ENCODE assay signal across 17 cellular contexts in genomic region chr10:103776878-103777591, GRCh38.
DNase-seq lines count a peak whose midpoint lies in the region; ATAC-seq, FAIRE-seq and TF ChIP-seq lines count a peak whose summit lies in the region.
"Had no signal": no experiment of that assay in that cellular context is flagged by ENCODE, and none has a peak within 500 bp of the region (broad histone marks: within the 10 kb centered on the region; RNA-seq: fewer than 3 reads in every experiment).

No MANE protein-coding gene starts in this region.

- H3K4ac ChIP-seq in neuronal stem cell (ENCODE audit: low read length): no peak overlapping the region

- TF ChIP-seq EP300 in esophagus muscularis mucosa (IDR thresholded peaks at IDR 0.05): no peak

- no peaks in the 10 kb centered on the region for H3K79me1 ChIP-seq in neuronal stem cell (ENCODE audit: low read depth, low read length)

- POLR2A ChIA-PET in PC-3 (lab: Charles Lee; ENCODE audit: unreplicated experiment): no interaction called here

- no peaks in the 10 kb centered on the region for H4K20me1 ChIP-seq in PC-3 (ENCODE audit: low read length)

- H3K27ac Mint-ChIP-seq in activated T-cell treated with anti-CD3 and anti-CD28 coated beads, Interleukin-2, amount 50 U/mL, for 24 hours: no peak overlapping the region
- H3K27ac Mint-ChIP-seq: activated T-helper 2 cell treated with anti-CD3 and anti-CD28 coated beads, Interferon-gamma antibody, Interleukin-2, Interleukin-4, amounts not matched to agents 10 μg/mL and 5 μg/mL and 100 μg/mL, durations not matched to agents 14 hours and 24 hours and 36 hours; B cell; T-helper 2 cell treated with Interferon-gamma antibody and Interleukin-4, amounts not matched to agents 5 μg/mL and 100 μg/mL, for 36 hours had no signal

- no peak overlapping the region for H2BK5ac ChIP-seq in neuronal stem cell (ENCODE audit: low read length)

- H2AFZ ChIP-seq in neuronal stem cell (ENCODE audit: low read length) (no peak overlapping the region), PC-3 (ENCODE audit: low read length) (no peak overlapping the region)

- H2BK15ac ChIP-seq in neuronal stem cell (ENCODE audit: low read length): no peak overlapping the region

- ATAC-seq in HG03432 (IDR thresholded peaks at IDR 0.05; ENCODE audit: unreplicated experiment): peak; percentile 48
- no peak for ATAC-seq in PC-3
- ATAC-seq: Panc1 had no signal

- H3K79me2 ChIP-seq in PC-3 (ENCODE audit: low read length): no peaks in the 10 kb centered on the region

- H3K4me3 ChIP-seq in esophagus muscularis mucosa: no peak overlapping the region
- no peak overlapping the region for H3K4me3 ChIP-seq in neuronal stem cell (ENCODE audit: low read length in 2 of 2)
- H3K4me3 ChIP-seq in PC-3 (ENCODE audit: low read length): no peak overlapping the region

- H3K27me3 ChIP-seq in esophagus muscularis mucosa (no peaks in the 10 kb centered on the region), neuronal stem cell (ENCODE audit: control insufficient read depth in 3 of 3, insufficient read depth in 3 of 3, low read depth in 1 of 3, low read length in 3 of 3) (no peaks in the 10 kb centered on the region), PC-3 (ENCODE audit: low read length) (no peaks in the 10 kb centered on the region)

- no peak overlapping the region for H2BK12ac ChIP-seq in neuronal stem cell (ENCODE audit: low read length)

- H3K23ac ChIP-seq in neuronal stem cell (ENCODE audit: low read depth, low read length, poor library complexity): peak overlapping the region; percentile 56

- CTCF ChIA-PET in PC-3 (lab: Charles Lee): no interaction called here

- H4K91ac ChIP-seq in neuronal stem cell (ENCODE audit: low read depth, low read length, poor library complexity): no peak overlapping the region

- no peaks in the 10 kb centered on the region for H3K36me3 Mint-ChIP-seq in activated T-cell treated with anti-CD3 and anti-CD28 coated beads, Interleukin-2, amount 50 U/mL, for 24 hours (ENCODE audit: low read depth)

- no peaks in the 10 kb centered on the region for H3K27me3 Mint-ChIP-seq in activated T-cell treated with anti-CD3 and anti-CD28 coated beads, Interleukin-2, amount 50 U/mL, for 24 hours

- no peak overlapping the region for H3K14ac ChIP-seq in neuronal stem cell (ENCODE audit: low read length)

- H3K9ac ChIP-seq in neuronal stem cell (ENCODE audit: low read depth, low read length, poor library complexity) (peak overlapping the region; percentile 25), PC-3 (ENCODE audit: low read length) (no peak overlapping the region)

- H3K4me2 ChIP-seq in neuronal stem cell (ENCODE audit: insufficient read depth, low read length, poor library complexity, severe bottlenecking) (no peak overlapping the region), PC-3 (ENCODE audit: low read length) (no peak overlapping the region)

- no peaks in the 10 kb centered on the region for H3K9me2 ChIP-seq in PC-3 (replicated peaks; ENCODE audit: low read length)

- no peak overlapping the region for H2BK120ac ChIP-seq in neuronal stem cell (ENCODE audit: low read depth, low read length)

- H3K36me3 ChIP-seq in esophagus muscularis mucosa (no peaks in the 10 kb centered on the region), neuronal stem cell (replicated peaks in 1 of 2; ENCODE audit: control insufficient read depth in 2 of 2, insufficient read depth in 2 of 2, low read length in 2 of 2) (peaks cover 0 to 4% of the 10 kb centered on the region in 2 donors), PC-3 (ENCODE audit: low read depth, low read length) (no peaks in the 10 kb centered on the region)

- peak; percentile 66 for FAIRE-seq in GM12891 (lab: Jason Lieb, UNC)
- FAIRE-seq: H54 had no signal

- no peak overlapping the region for H4K8ac ChIP-seq in neuronal stem cell (ENCODE audit: low read depth, low read length)

- no TSS peak for BruUV-seq in PC-3 (replicated peaks; lab: Mats Ljungman, UMichigan)

- TF ChIP-seq CTCF in esophagus muscularis mucosa (IDR thresholded peaks at IDR 0.05) (no peak), PC-3 (conservative IDR thresholded peaks at IDR 0.05; ENCODE audit: low read depth, low read length) (no peak)

- H3K9me3 ChIP-seq in esophagus muscularis mucosa (no peaks in the 10 kb centered on the region), neuronal stem cell (replicated peaks in 1 of 2; ENCODE audit: control insufficient read depth in 2 of 2, insufficient read depth in 1 of 2, low read depth in 1 of 2, low read length in 2 of 2) (peaks cover 0 to 11% of the 10 kb centered on the region in 2 donors), PC-3 (ENCODE audit: low read length) (no peaks in the 10 kb centered on the region)

- H3K4me1 Mint-ChIP-seq in activated T-cell treated with anti-CD3 and anti-CD28 coated beads, Interleukin-2, amount 50 U/mL, for 24 hours (ENCODE audit: low read depth): peaks cover 8% of the 10 kb centered on the region

- intact Hi-C loops in esophagus muscularis mucosa (cut with DNase I): loop anchor here (10.0 kb wide), 1 partner anchor 78 kb away; the partner anchor contains the start of gene SH3PXD2A
- intact Hi-C loops in PC-3 (cut with micrococcal nuclease): no loop called here

- peak overlapping the region; percentile 30 for H2AK5ac ChIP-seq in neuronal stem cell (ENCODE audit: low read depth, low read length)

- peak overlapping the region; percentile 15 for H3K18ac ChIP-seq in neuronal stem cell (ENCODE audit: low read length)

- H3K4me1 ChIP-seq in esophagus muscularis mucosa (peaks cover 46 to 54% (median 50%) of the 10 kb centered on the region in 4 donors), neuronal stem cell (ENCODE audit: control insufficient read depth in 2 of 2, insufficient read depth in 1 of 2, low read depth in 1 of 2, low read length in 2 of 2) (peaks cover 3 to 6% of the 10 kb centered on the region in 2 donors), PC-3 (ENCODE audit: insufficient read depth, low read length) (peaks cover 24% of the 10 kb centered on the region)

- TF ChIP-seq POLR2A in GM12891 (IDR thresholded peaks at IDR 0.05; ENCODE audit: low read depth, low read length) (no peak), esophagus muscularis mucosa (IDR thresholded peaks at IDR 0.05; ENCODE audit: low read depth) (no peak)

- H3K4me3 Mint-ChIP-seq in activated T-cell treated with anti-CD3 and anti-CD28 coated beads, Interleukin-2, amount 50 U/mL, for 24 hours: no peak overlapping the region
- H3K4me3 Mint-ChIP-seq: B cell; T-helper 2 cell treated with Interferon-gamma antibody and Interleukin-4, amounts not matched to agents 5 μg/mL and 100 μg/mL, for 36 hours had no signal

- DNase-seq in GM12891 (ENCODE audit: insufficient read length, low spot score) (no peak), esophagus muscularis mucosa (ENCODE audit: extremely low spot score) (no peak), neuronal stem cell (ENCODE audit: low spot score) (no peak), NCI-H82 treated with DMSO at 0.1 percent for 48 hours (lab: John Stamatoyannopoulos, UW; ENCODE audit: unreplicated experiment) (no peak), PC-3 (no peak)
- DNase-seq in activated T-cell treated with anti-CD3 and anti-CD28 coated beads, Interleukin-2, amount 50 U/mL, for 48 hours: no peak
- DNase-seq in activated T-cell treated with anti-CD3 and anti-CD28 coated beads, Interleukin-2, amount 50 U/mL, for 24 hours: no peak
- DNase-seq: glutamatergic neuron; NCI-H1417; stimulated activated CD4-positive, alpha-beta T cell treated with anti-CD3 and anti-CD28 coated beads, Interleukin-4, amount 100 ng/mL, for 24 hours; stimulated activated naive CD4-positive, alpha-beta T cell had no signal

- H3F3A ChIP-seq in PC-3 (ENCODE audit: low read length, unreplicated experiment): no peaks in the 10 kb centered on the region

- WGBS in esophagus muscularis mucosa: 32% methylated on average over 5 of the region's 12 CpGs
- WGBS in neuronal stem cell (ENCODE audit: extremely low coverage in 2 of 2, insufficient read length in 2 of 2, insufficient replicate concordance in 1 of 2), 2 donors: no CpG with 5 or more reads among the region's 12 CpGs

- H3K27ac ChIP-seq in esophagus muscularis mucosa (replicated peaks in 1 of 4) (peak overlapping the region in 3 of 4 donors; percentile 1 to 17 (median 14)), neuronal stem cell (replicated peaks; ENCODE audit: low read length) (no peak overlapping the region), PC-3 (ENCODE audit: low read length) (no peak overlapping the region)

- H3K9me3 Mint-ChIP-seq in activated T-cell treated with anti-CD3 and anti-CD28 coated beads, Interleukin-2, amount 50 U/mL, for 24 hours: no peaks in the 10 kb centered on the region
- H3K9me3 Mint-ChIP-seq: T-helper 2 cell treated with Interferon-gamma antibody and Interleukin-4, amounts not matched to agents 5 μg/mL and 100 μg/mL, for 36 hours had no signal

TF ChIP-seq in GM12891, 5 proteins besides CTCF, POLR2A, EP300 and RAD21:
- TF ChIP-seq PAX5 (IDR thresholded peaks at IDR 0.05; ENCODE audit: insufficient read depth, low read length, severe bottlenecking): no peak
- no peak for TF ChIP-seq SPI1 (IDR thresholded peaks at IDR 0.05; ENCODE audit: low read depth, low read length)
- no peak for TF ChIP-seq POU2F2 (IDR thresholded peaks at IDR 0.05; ENCODE audit: low read depth, low read length)
- no peak for TF ChIP-seq TAF1 (IDR thresholded peaks at IDR 0.05; ENCODE audit: low read depth, low read length)
- no peak for TF ChIP-seq POLR2AphosphoS5 (IDR thresholded peaks at IDR 0.05; ENCODE audit: low read depth, low read length)

Comparison
In these comparisons a context has a peak if more than half of its experiments do, and no peak if none do; other contexts are left out.
1. H3K27ac ChIP-seq: peak in esophagus muscularis mucosa (3 of 4); none in neuronal stem cell (single experiment) and PC-3 (single experiment).